ENCODE assay signal across 13 cellular contexts in genomic region chr14:35303149-35303548, GRCh38. TPM values are rescaled to one million over a fixed set of nuclear protein-coding genes. Genes with fewer than 3 reads are reported as not detected.
A peak's percentile ranks its signal among the peaks of the same experiment; 100 is the strongest.
DNase-seq lines count a peak whose midpoint lies in the region; ATAC-seq and TF ChIP-seq lines count a peak whose summit lies in the region.
"Had no signal": no experiment of that assay in that cellular context is flagged by ENCODE, and none has a peak within 500 bp of the region (broad histone marks: within the 10 kb centered on the region; RNA-seq: fewer than 3 reads in every experiment).

No MANE protein-coding gene starts in this region.

- H3K36me3 Mint-ChIP-seq in activated T-cell treated with anti-CD3 and anti-CD28 coated beads, Interleukin-2, amount 50 U/mL, for 4 hours (ENCODE audit: insufficient read depth) = peaks cover 14% of the 10 kb centered on the region
- peaks cover 0 to 24% (median 3%) of the 10 kb centered on the region in 3 donors for H3K36me3 Mint-ChIP-seq in CD8-positive, alpha-beta memory T cell
- H3K36me3 Mint-ChIP-seq in activated naive CD8-positive, alpha-beta T cell treated with anti-CD3 and anti-CD28 coated beads for 36 hours = peaks cover 37% of the 10 kb centered on the region
- peaks cover 5% of the 10 kb centered on the region for H3K36me3 Mint-ChIP-seq in progenitor cell of endocrine pancreas (ENCODE audit: insufficient read depth)

- peaks cover 51% of the 10 kb centered on the region for H3K4me1 Mint-ChIP-seq in activated T-cell treated with anti-CD3 and anti-CD28 coated beads, Interleukin-2, amount 50 U/mL, for 4 hours (ENCODE audit: low read depth)
- peaks cover 46 to 75% (median 61%) of the 10 kb centered on the region in 3 donors for H3K4me1 Mint-ChIP-seq in CD8-positive, alpha-beta memory T cell
- peaks cover 48% of the 10 kb centered on the region for H3K4me1 Mint-ChIP-seq in activated naive CD8-positive, alpha-beta T cell treated with anti-CD3 and anti-CD28 coated beads for 36 hours
- no peaks in the 10 kb centered on the region for H3K4me1 Mint-ChIP-seq in progenitor cell of endocrine pancreas (ENCODE audit: low read depth)

- H3K4me1 ChIP-seq in CD8-positive, alpha-beta memory T cell (ENCODE audit: insufficient read depth, low read length) = peaks cover 46% of the 10 kb centered on the region

- no peaks in the 10 kb centered on the region for H3K27me3 ChIP-seq in CD8-positive, alpha-beta memory T cell (ENCODE audit: insufficient read depth, low read length, poor library complexity, severe bottlenecking)
- H3K27me3 ChIP-seq: ascending aorta had no signal

- H3K27ac ChIP-seq in CD8-positive, alpha-beta memory T cell (ENCODE audit: low read depth, low read length) = no peak overlapping the region
- H3K27ac ChIP-seq: ascending aorta had no signal

- no peaks in the 10 kb centered on the region for H3K27me3 Mint-ChIP-seq in activated T-cell treated with anti-CD3 and anti-CD28 coated beads, Interleukin-2, amount 50 U/mL, for 4 hours (ENCODE audit: low read depth)
- H3K27me3 Mint-ChIP-seq in CD8-positive, alpha-beta memory T cell = no peaks in the 10 kb centered on the region
- no peaks in the 10 kb centered on the region for H3K27me3 Mint-ChIP-seq in activated naive CD8-positive, alpha-beta T cell treated with anti-CD3 and anti-CD28 coated beads for 36 hours
- H3K27me3 Mint-ChIP-seq in progenitor cell of endocrine pancreas = no peaks in the 10 kb centered on the region

- TF ChIP-seq CTCF in progenitor cell of endocrine pancreas (IDR thresholded peaks at IDR 0.05; ENCODE audit: unreplicated experiment) = no peak

- peak overlapping the region; percentile 51 for H3K4me3 Mint-ChIP-seq in activated T-cell treated with anti-CD3 and anti-CD28 coated beads, Interleukin-2, amount 50 U/mL, for 4 hours
- peak overlapping the region in 4 of 7 donors; percentile 5 to 54 (median 43) for H3K4me3 Mint-ChIP-seq in CD8-positive, alpha-beta memory T cell
- no peak overlapping the region for H3K4me3 Mint-ChIP-seq in activated naive CD8-positive, alpha-beta T cell treated with anti-CD3 and anti-CD28 coated beads for 36 hours
- H3K4me3 Mint-ChIP-seq in progenitor cell of endocrine pancreas (ENCODE audit: low read depth) = no peak overlapping the region

- no peaks in the 10 kb centered on the region for H3K9me3 Mint-ChIP-seq in activated T-cell treated with anti-CD3 and anti-CD28 coated beads, Interleukin-2, amount 50 U/mL, for 4 hours
- no peaks in the 10 kb centered on the region for H3K9me3 Mint-ChIP-seq in CD8-positive, alpha-beta memory T cell
- peaks cover 5% of the 10 kb centered on the region for H3K9me3 Mint-ChIP-seq in activated naive CD8-positive, alpha-beta T cell treated with anti-CD3 and anti-CD28 coated beads for 36 hours
- H3K9me3 Mint-ChIP-seq in progenitor cell of endocrine pancreas (ENCODE audit: low read depth) = no peaks in the 10 kb centered on the region

- no peak overlapping the region for H3K4me3 ChIP-seq in CD8-positive, alpha-beta memory T cell (ENCODE audit: low read length)
- H3K4me3 ChIP-seq: ascending aorta had no signal

- H3K36me3 ChIP-seq in CD8-positive, alpha-beta memory T cell (ENCODE audit: insufficient read depth, low read length) = no peaks in the 10 kb centered on the region

- POLR2A ChIA-PET in CD8-positive, alpha-beta memory T cell (lab: Charles Lee) = interaction anchor here (0.6 to 1.5 kb wide), 2 partner anchors 101 to 113 kb away, joined by 3 to 4 read pairs; no protein-coding TSS in a partner anchor

- no peak for ATAC-seq in activated T-cell treated with anti-CD3 and anti-CD28 coated beads, Interleukin-2, amount 50 U/mL, for 4 hours
- no peak for ATAC-seq in GM21515 (IDR thresholded peaks at IDR 0.05; ENCODE audit: unreplicated experiment)

- H3K27ac Mint-ChIP-seq in CD8-positive, alpha-beta memory T cell = peak overlapping the region in 6 of 8 donors; percentile 17 to 77 (median 60)
- H3K27ac Mint-ChIP-seq in activated naive CD8-positive, alpha-beta T cell treated with anti-CD3 and anti-CD28 coated beads for 36 hours = peak overlapping the region; percentile 66
- H3K27ac Mint-ChIP-seq in progenitor cell of endocrine pancreas = peak overlapping the region; percentile 23

- CTCF ChIA-PET in CD8-positive, alpha-beta memory T cell (lab: Charles Lee) = no interaction called here

- no peak for DNase-seq in activated T-cell treated with anti-CD3 and anti-CD28 coated beads, Interleukin-2, amount 50 U/mL, for 4 hours
- DNase-seq in activated T-cell treated with anti-CD3 and anti-CD28 coated beads for 4 hours (no peak), progenitor cell of endocrine pancreas (ENCODE audit: low spot score, unreplicated experiment) (no peak), DMS153 treated with DMSO at 0.1 percent for 48 hours (lab: John Stamatoyannopoulos, UW; ENCODE audit: unreplicated experiment) (no peak), dermis blood vessel endothelial cell (no peak)
- DNase-seq in CD8-positive, alpha-beta memory T cell = no peak
- no peak for DNase-seq in activated naive CD8-positive, alpha-beta T cell treated with anti-CD3 and anti-CD28 coated beads for 36 hours
- DNase-seq: COR-L47, foreskin melanocyte, NCI-H1048, NCI-H748 treated with DMSO at 0.1 percent for 48 hours had no signal

- no peaks in the 10 kb centered on the region for H3K9me3 ChIP-seq in CD8-positive, alpha-beta memory T cell (ENCODE audit: low read length)
- H3K9me3 ChIP-seq: ascending aorta had no signal

RNA-seq across cellular contexts. Expression of gene PSMA6, which starts 11.0 kb away (rescaled TPM):
- 100 to 1,000 TPM; 562 to 636 (median 595) TPM for total RNA-seq in activated T-cell treated with anti-CD3 and anti-CD28 coated beads, Interleukin-2, amount 50 U/mL, for 4 hours
- 100 to 1,000 TPM; 399 to 400 TPM for total RNA-seq in CD8-positive, alpha-beta memory T cell
- 305 TPM for polyA plus RNA-seq in CD8-positive, alpha-beta memory T cell
- total RNA-seq in activated naive CD8-positive, alpha-beta T cell treated with anti-CD3 and anti-CD28 coated beads for 36 hours = 100 to 1,000 TPM; 401 to 404 TPM
- total RNA-seq in progenitor cell of endocrine pancreas = 175 and 177 TPM in 2 replicates
- 203 and 270 TPM in 2 replicates for total RNA-seq in dermis blood vessel endothelial cell

Comparison
In these comparisons a context has a peak if more than half of its experiments do, and no peak if none do; other contexts are left out.
1. H3K4me3 Mint-ChIP-seq: peak in activated T-cell treated with anti-CD3 and anti-CD28 coated beads, Interleukin-2, amount 50 U/mL, for 4 hours (single experiment) and CD8-positive, alpha-beta memory T cell (4 of 7); none in activated naive CD8-positive, alpha-beta T cell treated with anti-CD3 and anti-CD28 coated beads for 36 hours (single experiment) and progenitor cell of endocrine pancreas (single experiment).
2. Peak in every context shown above with its lines, with median percentiles within 50 percentile points of each other: H3K27ac Mint-ChIP-seq.